In genomic region chr18:379665-380356, GRCh38 we compare ENCODE assay signal across 15 cellular contexts.
DNase-seq lines count a peak whose midpoint lies in the region; ATAC-seq and TF ChIP-seq lines count a peak whose summit lies in the region.
"Had no signal": no experiment of that assay in that cellular context is flagged by ENCODE, and none has a peak within 500 bp of the region (broad histone marks: within the 10 kb centered on the region; RNA-seq: fewer than 3 reads in every experiment).

No MANE protein-coding gene starts in this region.

- H3K9me3 ChIP-seq in IMR-90 (ENCODE audit: control insufficient read depth, insufficient read depth, low read length) (no peaks in the 10 kb centered on the region), sigmoid colon (no peaks in the 10 kb centered on the region)
- H3K9me3 ChIP-seq: ascending aorta had no signal

- H3K27ac ChIP-seq in IMR-90 (ENCODE audit: insufficient read depth, low read length), result no peak overlapping the region
- H3K27ac ChIP-seq in sigmoid colon, result peak overlapping the region in 1 of 4 donors; percentile 65

- DNase-seq in IMR-90 (peak; percentile 55), SK-N-DZ (ENCODE audit: low spot score) (peak; percentile 55), left cardiac atrium (peak; percentile 36), sigmoid colon (peak; percentile 80), DMS114 treated with DMSO at 0.1 percent for 48 hours (lab: John Stamatoyannopoulos, UW; ENCODE audit: unreplicated experiment) (no peak)
- no peak for DNase-seq in activated CD8-positive, alpha-beta memory T cell treated with anti-CD3 and anti-CD28 coated beads, Interleukin-2, amount 50 U/mL, for 4 hours
- DNase-seq: activated CD4-positive, alpha-beta T cell treated with anti-CD3 and anti-CD28 coated beads for 4 hours; activated T-cell treated with anti-CD3 and anti-CD28 coated beads, Interleukin-2, amount 50 U/mL, for 72 hours; dermis blood vessel endothelial cell; DMS79; mesendoderm had no signal

- CTCF ChIA-PET in IMR-90 (lab: Yijun Ruan, JAX), result no interaction called here

- no peak overlapping the region for H3K4me3 ChIP-seq in IMR-90 (ENCODE audit: insufficient read depth, low read depth, low read length)
- H3K4me3 ChIP-seq in sigmoid colon, result no peak overlapping the region
- H3K4me3 ChIP-seq: ascending aorta had no signal

- 0 out of 2 replicates have a peak overlapping the region, but pooled peaks have one; percentile 0 for H4K91ac ChIP-seq in IMR-90 (ENCODE audit: insufficient read depth, low read depth, low read length)

- H3K4me2 ChIP-seq in IMR-90 (ENCODE audit: low read depth, low read length), result no peak overlapping the region

- ATAC-seq in IMR-90 (ENCODE audit: low read depth) (peak; percentile 63), left cardiac atrium (peak in 1 of 2 donors; percentile 61), HG03571 (IDR thresholded peaks at IDR 0.05; ENCODE audit: unreplicated experiment) (no peak), GM21717 (IDR thresholded peaks at IDR 0.05; ENCODE audit: unreplicated experiment) (no peak)
- ATAC-seq: activated T-cell treated with anti-CD3 and anti-CD28 coated beads, Interleukin-2, amount 50 U/mL, for 72 hours; esophagus mucosa had no signal

- no peak for TF ChIP-seq RAD21 in IMR-90 (IDR thresholded peaks at IDR 0.05; ENCODE audit: low read length)

- H4K20me1 ChIP-seq in IMR-90 (ENCODE audit: insufficient read depth, low read length), result no peaks in the 10 kb centered on the region

- no peak overlapping the region for H2BK20ac ChIP-seq in IMR-90 (ENCODE audit: low read depth, low read length)

- 8% methylated on average over 2 of the region's 10 CpGs; no CpG with 5 or more reads in 1 of the 2 experiments for WGBS in IMR-90 (ENCODE audit: extremely low coverage in 2 of 2, insufficient read length in 1 of 2), 2 experiments
- 54 to 82% methylated on average over 10 of the region's 10 CpGs for WGBS in sigmoid colon, 2 donors

- no peak overlapping the region for H2BK15ac ChIP-seq in IMR-90 (ENCODE audit: low read depth, low read length)

- peak overlapping the region; percentile 33 for H2AFZ ChIP-seq in IMR-90 (replicated peaks; ENCODE audit: low read length, poor library complexity)

- no peaks in the 10 kb centered on the region for H3K79me1 ChIP-seq in IMR-90 (ENCODE audit: low read depth in 1 of 2, low read length in 2 of 2)

- no peak overlapping the region for H3K9ac ChIP-seq in IMR-90 (ENCODE audit: low read depth, low read length)

- H3K9me1 ChIP-seq in IMR-90 (ENCODE audit: insufficient read depth, low read length), result 0 out of 2 replicates have a peak, but pooled peaks cover 3% of the 10 kb centered on the region

- no peak overlapping the region for H2BK5ac ChIP-seq in IMR-90 (ENCODE audit: low read depth, low read length, poor library complexity, severe bottlenecking)

- H2AK5ac ChIP-seq in IMR-90 (ENCODE audit: low read depth, low read length), result no peak overlapping the region

- dilution Hi-C loops in IMR-90 (cut with HindIII; ENCODE audit: low sequenced_read_pairs, unreplicated experiment), result no loop called here

- no peak overlapping the region for H3K23ac ChIP-seq in IMR-90 (ENCODE audit: low read depth, low read length)

- no peak overlapping the region; a peak in 1 of 4 replicates for H4K8ac ChIP-seq in IMR-90 (ENCODE audit: low read depth in 2 of 2, low read length in 2 of 2)

- H3K56ac ChIP-seq in IMR-90 (ENCODE audit: extremely low read depth, insufficient read depth, low read length), result no peak overlapping the region

- H3K36me3 ChIP-seq in IMR-90 (ENCODE audit: control insufficient read depth, insufficient read depth, low read length) (no peaks in the 10 kb centered on the region), sigmoid colon (no peaks in the 10 kb centered on the region)
- H3K36me3 ChIP-seq: ascending aorta had no signal

- TF ChIP-seq EP300 in sigmoid colon (IDR thresholded peaks at IDR 0.05), result peak in 2 of 4 donors; percentile 36 to 45

- no peak overlapping the region for H2AK9ac ChIP-seq in IMR-90 (replicated peaks; ENCODE audit: low read depth, low read length, poor library complexity)

- H4K5ac ChIP-seq in IMR-90 (ENCODE audit: low read depth, low read length), result no peak overlapping the region

- H3K18ac ChIP-seq in IMR-90 (ENCODE audit: low read depth, low read length), result no peak overlapping the region

- TF ChIP-seq POLR2A in IMR-90 (IDR thresholded peaks at IDR 0.05; ENCODE audit: low read depth, low read length) (no peak), sigmoid colon (IDR thresholded peaks at IDR 0.05) (no peak)

- POLR2A ChIA-PET in IMR-90 (lab: Charles Lee; ENCODE audit: unreplicated experiment), result no interaction called here

- H3K4me1 ChIP-seq in IMR-90 (ENCODE audit: control insufficient read depth, insufficient read depth, low read length), result peaks cover 7% of the 10 kb centered on the region; the same call in 1 of the 2 replicates
- peaks cover 0 to 57% (median 50%) of the 10 kb centered on the region in 4 donors for H3K4me1 ChIP-seq in sigmoid colon

- H3K4ac ChIP-seq in IMR-90 (ENCODE audit: low read depth, low read length), result no peak overlapping the region

- intact Hi-C loops in IMR-90 (cut with micrococcal nuclease), result no loop called here
- intact Hi-C loops in left cardiac atrium (cut with DNase I), result no loop called here
- intact Hi-C loops in sigmoid colon (cut with DNase I), result loop anchor here (5.0 kb wide), 2 partner anchors 38 to 77 kb away; no protein-coding TSS in a partner anchor

- H2BK120ac ChIP-seq in IMR-90 (ENCODE audit: low read depth, low read length), result no peak overlapping the region

- no peak for TF ChIP-seq CTCF in IMR-90 (conservative IDR thresholded peaks at IDR 0.05; ENCODE audit: low read depth, low read length)
- TF ChIP-seq CTCF in sigmoid colon (IDR thresholded peaks at IDR 0.05), result no peak

- no peak overlapping the region for H3K14ac ChIP-seq in IMR-90 (replicated peaks; ENCODE audit: low read depth, low read length)

- in situ Hi-C loops in IMR-90 (cut with MboI; ENCODE audit: low sequenced_read_pairs), result no loop called here

- H3K27me3 ChIP-seq in IMR-90 (ENCODE audit: control insufficient read depth, insufficient read depth, low read length) (peaks cover 6% of the 10 kb centered on the region), sigmoid colon (no peaks in the 10 kb centered on the region)
- H3K27me3 ChIP-seq: ascending aorta had no signal

- no TSS peak for BruUV-seq in IMR-90 (replicated peaks; lab: Mats Ljungman, UMichigan)

TF ChIP-seq in IMR-90, 13 proteins besides CTCF, POLR2A, EP300 and RAD21:
- TF ChIP-seq SMC3 (IDR thresholded peaks at IDR 0.05; ENCODE audit: low read depth, low read length) (no peak), CHD1 (IDR thresholded peaks at IDR 0.05; ENCODE audit: low read depth, low read length) (no peak), CEBPB (IDR thresholded peaks at IDR 0.05; ENCODE audit: low read depth, low read length) (no peak), BHLHE40 (IDR thresholded peaks at IDR 0.05; ENCODE audit: low read depth, low read length) (no peak), RFX5 (IDR thresholded peaks at IDR 0.05; ENCODE audit: low read depth, low read length) (no peak), MAZ (IDR thresholded peaks at IDR 0.05; ENCODE audit: borderline replicate concordance, low read depth, low read length) (no peak), RCOR1 (IDR thresholded peaks at IDR 0.05; ENCODE audit: insufficient replicate concordance, low read length) (no peak), FOS (IDR thresholded peaks at IDR 0.05; ENCODE audit: low read depth, low read length) (no peak)
TF ChIP-seq in IMR-90: peak in this region for 0.

Comparison
In these comparisons a context has a peak if more than half of its experiments do, and no peak if none do; other contexts are left out.
1. DNase-seq: peak in IMR-90 (single experiment), SK-N-DZ (single experiment), left cardiac atrium (single experiment) and sigmoid colon (single experiment); none in activated CD8-positive, alpha-beta memory T cell treated with anti-CD3 and anti-CD28 coated beads, Interleukin-2, amount 50 U/mL, for 4 hours (single experiment) and DMS114 treated with DMSO at 0.1 percent for 48 hours (single experiment).